ENCODE assay signal across 8 cellular contexts in the genomic region with DNA sequence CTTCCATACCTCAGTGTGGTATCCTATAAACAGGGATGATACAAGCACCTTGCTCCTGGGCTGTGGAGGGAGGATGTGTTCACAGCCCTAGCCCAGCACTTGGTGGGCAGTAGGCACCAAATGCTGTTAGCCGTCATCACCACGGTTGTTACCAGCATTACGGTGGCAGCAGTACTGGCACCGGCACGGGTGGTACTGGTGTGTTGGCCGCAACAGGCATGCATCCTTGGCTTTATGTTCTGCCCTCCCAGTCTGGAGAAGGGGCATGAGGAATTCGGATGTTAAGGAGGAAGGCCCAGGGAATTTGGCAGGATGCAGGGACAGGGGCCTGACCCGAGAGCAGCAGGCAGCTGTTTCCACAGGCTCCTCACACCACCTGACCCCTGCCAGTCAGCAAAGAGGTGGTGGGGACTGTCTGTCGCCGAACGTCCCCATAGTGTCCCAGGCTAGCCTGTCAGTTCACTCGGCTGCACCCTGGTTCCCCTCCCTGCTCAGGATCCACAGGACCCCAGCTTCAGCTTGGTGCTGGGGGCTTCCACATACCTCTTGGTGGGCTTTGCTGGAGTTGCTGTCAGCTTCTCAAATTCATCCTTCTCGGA.
"Had no signal": no experiment of that assay in that cellular context is flagged by ENCODE, and none has a peak within 500 bp of the region (broad histone marks: within the 10 kb centered on the region; RNA-seq: fewer than 3 reads in every experiment).

No MANE protein-coding gene starts in this region.

- H3K4me1 ChIP-seq: suprapubic skin had no signal

- H3K9me3 ChIP-seq: breast epithelium, suprapubic skin had no signal

- H3K4me3 ChIP-seq: breast epithelium, dorsolateral prefrontal cortex, suprapubic skin had no signal

- H3K27me3 ChIP-seq: breast epithelium, dorsolateral prefrontal cortex had no signal

- H3K27ac ChIP-seq: breast epithelium, dorsolateral prefrontal cortex, suprapubic skin had no signal

- ATAC-seq: stimulated activated naive CD8-positive, alpha-beta T cell treated with anti-CD3 and anti-CD28 coated beads, Interleukin-15, Interleukin-2, amounts not matched to agents 100 U/mL and 50 U/mL, for 24 hours had no signal

- DNase-seq: activated gamma-delta T cell treated with Interleukin-2 at 50 U/mL for 16 hours; aorta; stimulated activated CD4-positive, alpha-beta T cell treated with anti-CD3 and anti-CD28 coated beads, Interleukin-4, amount 100 ng/mL, for 1 hour; stimulated activated CD8-positive, alpha-beta memory T cell treated with anti-CD3 and anti-CD28 coated beads, Interleukin-4, amount 100 ng/mL, for 48 hours; stimulated activated naive CD8-positive, alpha-beta T cell treated with anti-CD3 and anti-CD28 coated beads, Interleukin-15, Interleukin-2, amounts not matched to agents 100 U/mL and 50 U/mL, for 24 hours had no signal

- H3K36me3 ChIP-seq: breast epithelium, suprapubic skin had no signal
